In genomic region chr22:39524753-39525657, GRCh38 we compare ENCODE assay signal across 1 cellular context.
A peak's percentile ranks its signal among the peaks of the same experiment; 100 is the strongest.
TF ChIP-seq lines count a peak whose summit lies in the region.

No MANE protein-coding gene starts in this region.

TF ChIP-seq in HepG2, 621 proteins besides CTCF, POLR2A, EP300 and RAD21 (continued from another document and continues in another):
- TF ChIP-seq SNAPC2 (CRISPR knock-in tag; IDR thresholded peaks at IDR 0.05) (no peak), TFDP2 (CRISPR knock-in tag; IDR thresholded peaks at IDR 0.05) (no peak), NCOA5 (CRISPR knock-in tag; IDR thresholded peaks at IDR 0.05) (no peak), SRSF9 (IDR thresholded peaks at IDR 0.05; ENCODE audit: borderline replicate concordance, insufficient read depth, low read depth, low read length, poor library complexity, severe bottlenecking) (no peak), MTERF4 (CRISPR knock-in tag; IDR thresholded peaks at IDR 0.05) (no peak), PITX1 (CRISPR knock-in tag; IDR thresholded peaks at IDR 0.05) (no peak), ZNF530 (CRISPR knock-in tag; IDR thresholded peaks at IDR 0.05; ENCODE audit: low read depth) (no peak), ZSCAN21 (CRISPR knock-in tag; IDR thresholded peaks at IDR 0.05; ENCODE audit: borderline replicate concordance) (0 out of 2 replicates have a peak, but pooled peaks have one; percentile 19), LCORL (IDR thresholded peaks at IDR 0.05) (no peak), LCORL (CRISPR knock-in tag; IDR thresholded peaks at IDR 0.05) (no peak), RARA (CRISPR knock-in tag; IDR thresholded peaks at IDR 0.05) (no peak), LRRFIP1 (CRISPR knock-in tag; conservative IDR thresholded peaks at IDR 0.05) (no peak), ZBTB33 (CRISPR knock-in tag; IDR thresholded peaks at IDR 0.05) (no peak), TOPORS (CRISPR knock-in tag; IDR thresholded peaks at IDR 0.05) (no peak), ZSCAN31 (CRISPR knock-in tag; IDR thresholded peaks at IDR 0.05; ENCODE audit: low read depth) (0 out of 2 replicates have a peak, but pooled peaks have one; percentile 15), SNAPC5 (CRISPR knock-in tag; IDR thresholded peaks at IDR 0.05; ENCODE audit: borderline replicate concordance) (no peak), THAP8 (CRISPR knock-in tag; IDR thresholded peaks at IDR 0.05; ENCODE audit: borderline replicate concordance) (no peak), DMTF1 (CRISPR knock-in tag; IDR thresholded peaks at IDR 0.05) (no peak), MTF2 (CRISPR knock-in tag; IDR thresholded peaks at IDR 0.05; ENCODE audit: borderline replicate concordance) (no peak), SRF (IDR thresholded peaks at IDR 0.05; ENCODE audit: low read depth, low read length) (no peak), TBP (CRISPR knock-in tag; IDR thresholded peaks at IDR 0.05) (no peak), HNF4A (CRISPR knock-in tag; IDR thresholded peaks at IDR 0.05) (no peak), SOX13 (IDR thresholded peaks at IDR 0.05) (no peak), SOX13 (CRISPR knock-in tag; conservative IDR thresholded peaks at IDR 0.05 in 1 of 2, IDR thresholded peaks at IDR 0.05 in 1 of 2) (no peak), ZNF670 (CRISPR knock-in tag; IDR thresholded peaks at IDR 0.05; ENCODE audit: borderline replicate concordance) (no peak), KLF13 (CRISPR knock-in tag; IDR thresholded peaks at IDR 0.05) (no peak), CSRNP1 (CRISPR knock-in tag; IDR thresholded peaks at IDR 0.05) (no peak), NONO (IDR thresholded peaks at IDR 0.05) (no peak), NONO (CRISPR knock-in tag; conservative IDR thresholded peaks at IDR 0.05) (0 out of 2 replicates have a peak, but pooled peaks have one; percentile 37), BATF2 (CRISPR knock-in tag; IDR thresholded peaks at IDR 0.05) (no peak), ZNF572 (CRISPR knock-in tag; IDR thresholded peaks at IDR 0.05) (no peak), PAF1 (CRISPR knock-in tag; IDR thresholded peaks at IDR 0.05) (0 out of 2 replicates have a peak, but pooled peaks have one; percentile 55), ZBTB43 (CRISPR knock-in tag; conservative IDR thresholded peaks at IDR 0.05) (no peak), ZFP41 (CRISPR knock-in tag; IDR thresholded peaks at IDR 0.05; ENCODE audit: borderline replicate concordance) (no peak), ZNF33B (CRISPR knock-in tag; IDR thresholded peaks at IDR 0.05) (no peak), XRCC5 (optimal IDR thresholded peaks at IDR 0.05; ENCODE audit: low read length) (peak; percentile 36), ZFP37 (CRISPR knock-in tag; IDR thresholded peaks at IDR 0.05; ENCODE audit: borderline replicate concordance) (no peak), ZNF770 (CRISPR knock-in tag; IDR thresholded peaks at IDR 0.05) (no peak), PCBP1 (IDR thresholded peaks at IDR 0.05; ENCODE audit: borderline replicate concordance, low read depth, low read length) (no peak), RFXANK (CRISPR knock-in tag; IDR thresholded peaks at IDR 0.05) (no peak), CEBPZ (IDR thresholded peaks at IDR 0.05; ENCODE audit: low read length) (no peak), FOXK2 (IDR thresholded peaks at IDR 0.05) (no peak), HNRNPUL1 (IDR thresholded peaks at IDR 0.05; ENCODE audit: low read depth, low read length) (no peak)
